Comparison of ENCODE assay signal across 11 cellular contexts in the genomic region with DNA sequence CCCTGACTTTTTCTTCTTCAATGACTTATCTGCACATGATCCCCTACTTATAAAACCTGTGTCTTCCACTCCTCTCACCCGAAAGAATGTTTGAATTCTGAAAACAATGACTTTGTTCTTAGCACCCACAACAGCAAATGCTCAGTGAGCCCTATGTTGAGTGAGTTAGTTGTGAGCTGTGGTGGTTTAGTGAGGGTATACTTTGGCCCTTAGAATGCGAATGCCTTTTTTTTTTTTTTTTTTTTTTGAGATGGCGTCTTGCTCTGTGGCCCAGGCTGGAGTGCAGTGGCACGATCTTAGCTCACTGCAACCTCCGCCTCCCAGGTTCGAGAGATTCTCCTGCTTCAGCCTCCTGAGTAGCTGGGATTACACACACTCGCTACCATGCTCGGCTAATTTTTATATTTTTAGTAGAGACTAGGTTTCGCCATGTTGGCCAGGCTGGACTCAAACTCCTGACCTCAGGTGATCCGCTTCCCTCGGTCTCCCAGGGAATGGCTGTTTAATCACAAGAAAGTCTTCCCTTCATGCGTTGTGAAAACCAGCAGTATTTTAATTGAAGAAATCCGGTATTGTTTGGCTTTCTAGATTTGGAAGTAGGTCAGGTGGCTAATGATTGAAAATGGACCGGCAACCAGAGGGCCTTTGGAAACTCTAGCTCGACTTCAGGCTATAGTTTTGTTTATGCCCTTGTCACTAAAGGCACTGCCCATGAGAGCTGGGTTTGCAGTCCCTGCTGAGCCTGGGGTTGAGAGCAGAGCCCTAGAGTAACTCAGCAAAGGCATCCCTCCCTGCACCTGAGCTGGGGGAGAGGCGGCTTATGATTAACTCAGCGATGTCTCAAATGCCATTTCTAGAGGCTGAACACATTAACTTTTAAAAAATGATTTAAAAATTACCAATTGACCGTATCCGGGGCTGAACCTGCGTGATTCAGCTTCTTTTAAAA. TPM values are rescaled to one million over a fixed set of nuclear protein-coding genes. Genes with fewer than 3 reads are reported as not detected.
A peak's percentile ranks its signal among the peaks of the same experiment; 100 is the strongest.
DNase-seq lines count a peak whose midpoint lies in the region; ATAC-seq, FAIRE-seq and TF ChIP-seq lines count a peak whose summit lies in the region.
"Had no signal": no experiment of that assay in that cellular context is flagged by ENCODE, and none has a peak within 500 bp of the region (broad histone marks: within the 10 kb centered on the region; RNA-seq: fewer than 3 reads in every experiment).

No MANE protein-coding gene starts in this region.

- H3K27me3 ChIP-seq in adipocyte (replicated peaks; ENCODE audit: control insufficient read depth, insufficient read depth, low read length) (no peaks in the 10 kb centered on the region), mesenchymal stem cell (ENCODE audit: control insufficient read depth in 1 of 2, insufficient read depth in 1 of 2, low read length in 2 of 2) (no peaks in the 10 kb centered on the region), smooth muscle cell (ENCODE audit: low read depth) (no peaks in the 10 kb centered on the region)

- peak overlapping the region; percentile 59 for H3K4me3 ChIP-seq in adipocyte (ENCODE audit: low read length)
- peak overlapping the region in 1 of 2 experiments; percentile 16 for H3K4me3 ChIP-seq in mesenchymal stem cell (ENCODE audit: insufficient read depth in 1 of 2, low read depth in 1 of 2, low read length in 2 of 2)
- H3K4me3 ChIP-seq in smooth muscle cell: no peak overlapping the region

- CTCF ChIA-PET in activated naive CD4-positive, alpha-beta T cell treated with anti-CD3 and anti-CD28 coated beads, Interleukin-2, amount 10 ng/mL, durations not matched to agents 7 days and 5 days (lab: Charles Lee): interaction anchor here (1.2 to 1.4 kb wide), 3 partner anchors 115 to 260 kb away, joined by 3 read pairs; no protein-coding TSS in a partner anchor

- peaks cover 5% of the 10 kb centered on the region for H3K27me3 Mint-ChIP-seq in activated naive CD4-positive, alpha-beta T cell treated with anti-CD3 and anti-CD28 coated beads, Interleukin-2, amount 10 ng/mL, durations not matched to agents 7 days and 5 days
- H3K27me3 Mint-ChIP-seq in type B pancreatic cell: no peaks in the 10 kb centered on the region

- peaks cover 44% of the 10 kb centered on the region for H3K4me1 Mint-ChIP-seq in activated naive CD4-positive, alpha-beta T cell treated with anti-CD3 and anti-CD28 coated beads, Interleukin-2, amount 10 ng/mL, durations not matched to agents 7 days and 5 days
- peaks cover 68% of the 10 kb centered on the region for H3K4me1 Mint-ChIP-seq in type B pancreatic cell (ENCODE audit: unreplicated experiment)

- no peaks in the 10 kb centered on the region for H3K36me3 ChIP-seq in adipocyte (ENCODE audit: control insufficient read depth, insufficient read depth, low read length, severe bottlenecking)
- peaks cover 0 to 7% of the 10 kb centered on the region in 2 experiments for H3K36me3 ChIP-seq in mesenchymal stem cell (ENCODE audit: control insufficient read depth in 1 of 2, insufficient read depth in 2 of 2, low read depth in 1 of 2, low read length in 2 of 2)
- no peaks in the 10 kb centered on the region for H3K36me3 ChIP-seq in smooth muscle cell (ENCODE audit: low read depth)

- no peak for FAIRE-seq in D721Med (lab: Jason Lieb, UNC)

- peaks cover 22% of the 10 kb centered on the region for H3K4me1 ChIP-seq in adipocyte (ENCODE audit: control insufficient read depth, insufficient read depth, low read length)
- H3K4me1 ChIP-seq in mesenchymal stem cell (ENCODE audit: control insufficient read depth, insufficient read depth, low read depth, low read length): peaks cover 14% of the 10 kb centered on the region
- H3K4me1 ChIP-seq in smooth muscle cell (ENCODE audit: low read depth): peaks cover 15% of the 10 kb centered on the region

- H3K9me3 ChIP-seq in adipocyte (ENCODE audit: control insufficient read depth, low read length) (no peaks in the 10 kb centered on the region), mesenchymal stem cell (ENCODE audit: control insufficient read depth, low read length) (no peaks in the 10 kb centered on the region), smooth muscle cell (replicated peaks; ENCODE audit: low read depth) (no peaks in the 10 kb centered on the region)

- no peak overlapping the region for H4K91ac ChIP-seq in mesenchymal stem cell (ENCODE audit: low read length)

- DNase-seq in activated naive CD4-positive, alpha-beta T cell treated with anti-CD3 and anti-CD28 coated beads, Interleukin-2, amount 10 ng/mL, durations not matched to agents 7 days and 5 days: no peak
- no peak for DNase-seq in activated naive CD4-positive, alpha-beta T cell treated with Interleukin-2 at 50 U/mL for 16 hours
- DNase-seq in adipocyte (ENCODE audit: low read depth): no peak
- DNase-seq in mesenchymal stem cell: no peak
- no peak for DNase-seq in type B pancreatic cell (ENCODE audit: extremely low spot score, unreplicated experiment)
- DNase-seq in D721Med (ENCODE audit: insufficient read length, low spot score): no peak
- DNase-seq in smooth muscle cell (lab: John Stamatoyannopoulos, UW; ENCODE audit: unreplicated experiment): no peak
- DNase-seq: cortex of kidney, NCI-H1048 had no signal

- no peak overlapping the region for H2BK5ac ChIP-seq in mesenchymal stem cell (ENCODE audit: low read depth, low read length, poor library complexity, severe bottlenecking)

- no peak overlapping the region for H2BK12ac ChIP-seq in mesenchymal stem cell (ENCODE audit: low read length in 2 of 2)

- H2BK15ac ChIP-seq in mesenchymal stem cell (ENCODE audit: low read depth, poor library complexity, severe bottlenecking): peak overlapping the region; percentile 64

- no peaks in the 10 kb centered on the region for H3K9me3 Mint-ChIP-seq in activated naive CD4-positive, alpha-beta T cell treated with anti-CD3 and anti-CD28 coated beads, Interleukin-2, amount 10 ng/mL, durations not matched to agents 7 days and 5 days
- no peaks in the 10 kb centered on the region for H3K9me3 Mint-ChIP-seq in type B pancreatic cell
- H3K9me3 Mint-ChIP-seq: activated T-helper 2 cell treated with anti-CD3 and anti-CD28 coated beads, Interferon-gamma antibody, Interleukin-2, Interleukin-4, amounts not matched to agents 10 μg/mL and 5 μg/mL and 100 μg/mL, durations not matched to agents 14 hours and 24 hours and 36 hours had no signal

- no peak overlapping the region for H3K23ac ChIP-seq in mesenchymal stem cell (ENCODE audit: low read length in 2 of 2)

- H3F3A ChIP-seq in smooth muscle cell (ENCODE audit: low read depth): peaks cover 17% of the 10 kb centered on the region

- H4K20me1 ChIP-seq in smooth muscle cell (ENCODE audit: low read depth): peaks cover 100% of the 10 kb centered on the region

- WGBS in mesenchymal stem cell: 92% methylated on average over 19 of the region's 20 CpGs
- WGBS in smooth muscle cell (ENCODE audit: low lambda C conversion rate): 96% methylated on average over 20 of the region's 20 CpGs

- H3K4me3 Mint-ChIP-seq in activated naive CD4-positive, alpha-beta T cell treated with anti-CD3 and anti-CD28 coated beads, Interleukin-2, amount 10 ng/mL, durations not matched to agents 7 days and 5 days: peak overlapping the region; percentile 15
- H3K4me3 Mint-ChIP-seq in type B pancreatic cell: peak overlapping the region; percentile 28

- H3K14ac ChIP-seq in mesenchymal stem cell (ENCODE audit: low read length in 2 of 2): no peak overlapping the region

- no peak overlapping the region for H4K8ac ChIP-seq in mesenchymal stem cell (ENCODE audit: low read length)

- H3K9ac ChIP-seq in adipocyte (ENCODE audit: low read length) (no peak overlapping the region), mesenchymal stem cell (ENCODE audit: low read length) (peak overlapping the region; percentile 68), smooth muscle cell (ENCODE audit: low read depth) (no peak overlapping the region)

- H3K4me2 ChIP-seq in mesenchymal stem cell (ENCODE audit: low read length, poor library complexity, severe bottlenecking) (peak overlapping the region; percentile 25), smooth muscle cell (no peak overlapping the region)

- ATAC-seq in GM21447 (IDR thresholded peaks at IDR 0.05; ENCODE audit: unreplicated experiment): no peak

- peaks cover 94% of the 10 kb centered on the region for H3K79me2 ChIP-seq in smooth muscle cell (ENCODE audit: low read depth)

- H3K27ac ChIP-seq in mesenchymal stem cell (ENCODE audit: low read length, poor library complexity, severe bottlenecking) (no peak overlapping the region), smooth muscle cell (ENCODE audit: low read depth) (no peak overlapping the region)

- H3K36me3 Mint-ChIP-seq in activated naive CD4-positive, alpha-beta T cell treated with anti-CD3 and anti-CD28 coated beads, Interleukin-2, amount 10 ng/mL, durations not matched to agents 7 days and 5 days: no peaks in the 10 kb centered on the region
- peaks cover 5% of the 10 kb centered on the region for H3K36me3 Mint-ChIP-seq in type B pancreatic cell

- H2BK120ac ChIP-seq in mesenchymal stem cell (ENCODE audit: low read depth, low read length): no peak overlapping the region

- no peak overlapping the region for H3K4ac ChIP-seq in mesenchymal stem cell (ENCODE audit: low read depth in 1 of 2, low read length in 2 of 2)

- no peak for TF ChIP-seq CTCF in type B pancreatic cell (conservative IDR thresholded peaks at IDR 0.05)
- TF ChIP-seq CTCF in D721Med (IDR thresholded peaks at IDR 0.05; ENCODE audit: insufficient read depth, missing control alignments): no peak
- TF ChIP-seq CTCF in smooth muscle cell (IDR thresholded peaks at IDR 0.05; ENCODE audit: borderline replicate concordance, insufficient read depth, poor library complexity, severe bottlenecking): no peak

- no peak overlapping the region for H2AK5ac ChIP-seq in mesenchymal stem cell (ENCODE audit: low read length, severe bottlenecking)

- peak overlapping the region; percentile 11 for H3K27ac Mint-ChIP-seq in activated naive CD4-positive, alpha-beta T cell treated with anti-CD3 and anti-CD28 coated beads, Interleukin-2, amount 10 ng/mL, durations not matched to agents 7 days and 5 days
- H3K27ac Mint-ChIP-seq in type B pancreatic cell: no peak overlapping the region

- peaks cover 55% of the 10 kb centered on the region for H3K79me1 ChIP-seq in mesenchymal stem cell (replicated peaks; ENCODE audit: low read length, poor library complexity, severe bottlenecking)

- H2AFZ ChIP-seq in mesenchymal stem cell (ENCODE audit: low read depth, low read length): no peak overlapping the region
- H2AFZ ChIP-seq in smooth muscle cell (ENCODE audit: low read depth): no peak overlapping the region

- no peak overlapping the region for H3K18ac ChIP-seq in mesenchymal stem cell (ENCODE audit: low read depth in 1 of 2, low read length in 2 of 2)

RNA-seq across cellular contexts. Expression of a gene that starts 41.3 kb away (rescaled TPM):
- 62.6 TPM for polyA plus RNA-seq in mesenchymal stem cell (2013, experiment 1 of 2)
- polyA plus RNA-seq in mesenchymal stem cell (2013, experiment 2 of 2): 60.3 TPM
- total RNA-seq in type B pancreatic cell (ENCODE audit: low replicate concordance): 76.4 and 79.2 TPM in 2 replicates
- 56.3 and 70.1 TPM in 2 replicates for total RNA-seq in smooth muscle cell
- polyA plus RNA-seq in smooth muscle cell: 67.5 and 78.4 TPM in 2 replicates
